ENCODE assay signal across 20 cellular contexts in genomic region chr11:60165538-60165937, GRCh38. TPM values are rescaled to one million over a fixed set of nuclear protein-coding genes. Genes with fewer than 3 reads are reported as not detected.
"Had no signal": no experiment of that assay in that cellular context is flagged by ENCODE, and none has a peak within 500 bp of the region (broad histone marks: within the 10 kb centered on the region; RNA-seq: fewer than 3 reads in every experiment).

No MANE protein-coding gene starts in this region.

- H3K27me3 Mint-ChIP-seq: dendritic cell treated with granulocyte-macrophage colony-stimulating factor and Interleukin-4, amounts not matched to agents 40 ng/mL and 50 ng/mL, for 4 days had no signal

- H3K4me1 Mint-ChIP-seq: activated naive CD8-positive, alpha-beta T cell treated with anti-CD3 and anti-CD28 coated beads, Interleukin-2, amount 10 ng/mL, durations not matched to agents 7 days and 5 days; endodermal cell; neural progenitor cell had no signal

- H3K4me2 ChIP-seq: neural progenitor cell, smooth muscle cell had no signal

- H3K9me3 ChIP-seq: right lobe of liver, testis, upper lobe of right lung had no signal

- H3K4me3 ChIP-seq: lung, neural progenitor cell, right lobe of liver, smooth muscle cell, stomach, testis, upper lobe of right lung had no signal

- H3K27ac ChIP-seq: neural progenitor cell, right lobe of liver, stomach, testis, upper lobe of right lung had no signal

- H3K9ac ChIP-seq: neural progenitor cell had no signal

- H3K4me1 ChIP-seq: neural progenitor cell, right lobe of liver, stomach, testis, upper lobe of right lung had no signal

- H2AFZ ChIP-seq: neural progenitor cell had no signal

- H3K9me3 Mint-ChIP-seq: dendritic cell treated with granulocyte-macrophage colony-stimulating factor and Interleukin-4, amounts not matched to agents 40 ng/mL and 50 ng/mL, for 4 days had no signal

- H3K4me3 Mint-ChIP-seq: activated CD4-positive, alpha-beta memory T cell treated with anti-CD3 and anti-CD28 coated beads for 36 hours; activated naive CD8-positive, alpha-beta T cell treated with anti-CD3 and anti-CD28 coated beads, Interleukin-2, amount 10 ng/mL, durations not matched to agents 7 days and 5 days; dendritic cell treated with granulocyte-macrophage colony-stimulating factor and Interleukin-4, amounts not matched to agents 40 ng/mL and 50 ng/mL, for 4 days; endodermal cell; naive B cell; neural progenitor cell had no signal

- H3K27ac Mint-ChIP-seq: activated CD4-positive, alpha-beta memory T cell treated with anti-CD3 and anti-CD28 coated beads for 36 hours; activated naive CD8-positive, alpha-beta T cell treated with anti-CD3 and anti-CD28 coated beads, Interleukin-2, amount 10 ng/mL, durations not matched to agents 7 days and 5 days; dendritic cell treated with granulocyte-macrophage colony-stimulating factor and Interleukin-4, amounts not matched to agents 40 ng/mL and 50 ng/mL, for 4 days; endodermal cell; naive B cell; neural progenitor cell had no signal

- H3K36me3 ChIP-seq: neural progenitor cell, right lobe of liver, stomach, upper lobe of right lung had no signal

- ATAC-seq: activated CD4-positive, CD25-positive, alpha-beta regulatory T cell treated with anti-CD3 and anti-CD28 coated beads, Interleukin-2, amount 50 U/mL, for 24 hours; right lobe of liver; upper lobe of right lung had no signal

- H3K36me3 Mint-ChIP-seq: activated CD4-positive, alpha-beta memory T cell treated with anti-CD3 and anti-CD28 coated beads for 36 hours; activated naive CD8-positive, alpha-beta T cell treated with anti-CD3 and anti-CD28 coated beads, Interleukin-2, amount 10 ng/mL, durations not matched to agents 7 days and 5 days; neural progenitor cell had no signal

- DNase-seq: activated CD4-positive, alpha-beta memory T cell treated with anti-CD3 and anti-CD28 coated beads for 36 hours; activated naive CD8-positive, alpha-beta T cell treated with anti-CD3 and anti-CD28 coated beads, Interleukin-2, amount 10 ng/mL, durations not matched to agents 7 days and 5 days; anterior cingulate cortex; cerebellar nuclear complex; endodermal cell; islet precursor cell; naive B cell; right lobe of liver; stimulated activated CD4-positive, alpha-beta T cell treated with anti-CD3 and anti-CD28 coated beads, Interleukin-4, amount 100 ng/mL, for 4 hours; stimulated activated CD8-positive, alpha-beta memory T cell treated with anti-CD3 and anti-CD28 coated beads, Interleukin-4, amount 100 ng/mL, for 48 hours; stomach; T-helper 9 cell; testis; upper lobe of right lung had no signal

- H3K27me3 ChIP-seq: neural progenitor cell, right lobe of liver, stomach, testis, upper lobe of right lung had no signal

RNA-seq across cellular contexts. Expression of gene MS4A6A, which starts 17.3 kb away (rescaled TPM):
- total RNA-seq: activated CD4-positive, alpha-beta memory T cell treated with anti-CD3 and anti-CD28 coated beads for 36 hours; endodermal cell; osteocyte; smooth muscle cell had no signal
- polyA plus RNA-seq: smooth muscle cell had no signal
